In the genomic region with DNA sequence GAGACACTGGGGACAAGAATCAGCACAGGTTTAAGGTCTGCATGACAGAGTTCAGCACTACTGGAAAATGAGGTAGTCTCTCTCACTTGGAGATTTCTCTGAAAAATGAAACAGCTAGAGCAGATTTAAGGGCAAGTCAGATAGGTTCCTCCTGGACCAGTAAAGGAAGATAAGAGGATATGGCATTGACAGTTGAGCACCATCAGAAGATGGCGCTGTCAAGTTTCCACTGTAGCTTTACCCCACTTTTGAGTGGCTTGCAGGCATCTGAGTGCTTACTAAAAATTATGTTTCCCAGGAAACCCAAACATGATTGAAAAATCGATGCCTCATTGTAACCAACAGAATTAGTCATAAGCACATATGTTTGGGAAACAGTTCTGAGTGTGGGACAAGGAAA, we compare ENCODE assay signal across 1 cellular context.
TF ChIP-seq lines count a peak whose summit lies in the region.

No MANE protein-coding gene starts in this region.

TF ChIP-seq in H1, 55 proteins besides CTCF, POLR2A, EP300 and RAD21:
- TF ChIP-seq SAP30 (IDR thresholded peaks at IDR 0.05; ENCODE audit: insufficient read depth, insufficient replicate concordance, low read length) (no peak), CEBPB (IDR thresholded peaks at IDR 0.05; ENCODE audit: low read depth, low read length) (no peak), MAX (IDR thresholded peaks at IDR 0.05) (no peak), GABPA (IDR thresholded peaks at IDR 0.05; ENCODE audit: borderline replicate concordance, insufficient read depth, low read length) (no peak), CBX5 (IDR thresholded peaks at IDR 0.05; ENCODE audit: low read depth, low read length) (no peak)
TF ChIP-seq in H1: peak in this region for 0.
